Comparison of ENCODE assay signal across 4 cellular contexts in genomic region chr22:20145832-20146223, GRCh38.
TF ChIP-seq lines count a peak whose summit lies in the region.

No MANE protein-coding gene starts in this region.

TF ChIP-seq in SK-N-SH, 30 proteins besides CTCF, POLR2A, EP300 and RAD21:
- TF ChIP-seq POLR2AphosphoS5 (IDR thresholded peaks at IDR 0.05; ENCODE audit: low read depth, low read length): no peak
- no peak for TF ChIP-seq TAF1 (IDR thresholded peaks at IDR 0.05; ENCODE audit: borderline replicate concordance, low read depth, low read length)
- TF ChIP-seq, protein P1, sequence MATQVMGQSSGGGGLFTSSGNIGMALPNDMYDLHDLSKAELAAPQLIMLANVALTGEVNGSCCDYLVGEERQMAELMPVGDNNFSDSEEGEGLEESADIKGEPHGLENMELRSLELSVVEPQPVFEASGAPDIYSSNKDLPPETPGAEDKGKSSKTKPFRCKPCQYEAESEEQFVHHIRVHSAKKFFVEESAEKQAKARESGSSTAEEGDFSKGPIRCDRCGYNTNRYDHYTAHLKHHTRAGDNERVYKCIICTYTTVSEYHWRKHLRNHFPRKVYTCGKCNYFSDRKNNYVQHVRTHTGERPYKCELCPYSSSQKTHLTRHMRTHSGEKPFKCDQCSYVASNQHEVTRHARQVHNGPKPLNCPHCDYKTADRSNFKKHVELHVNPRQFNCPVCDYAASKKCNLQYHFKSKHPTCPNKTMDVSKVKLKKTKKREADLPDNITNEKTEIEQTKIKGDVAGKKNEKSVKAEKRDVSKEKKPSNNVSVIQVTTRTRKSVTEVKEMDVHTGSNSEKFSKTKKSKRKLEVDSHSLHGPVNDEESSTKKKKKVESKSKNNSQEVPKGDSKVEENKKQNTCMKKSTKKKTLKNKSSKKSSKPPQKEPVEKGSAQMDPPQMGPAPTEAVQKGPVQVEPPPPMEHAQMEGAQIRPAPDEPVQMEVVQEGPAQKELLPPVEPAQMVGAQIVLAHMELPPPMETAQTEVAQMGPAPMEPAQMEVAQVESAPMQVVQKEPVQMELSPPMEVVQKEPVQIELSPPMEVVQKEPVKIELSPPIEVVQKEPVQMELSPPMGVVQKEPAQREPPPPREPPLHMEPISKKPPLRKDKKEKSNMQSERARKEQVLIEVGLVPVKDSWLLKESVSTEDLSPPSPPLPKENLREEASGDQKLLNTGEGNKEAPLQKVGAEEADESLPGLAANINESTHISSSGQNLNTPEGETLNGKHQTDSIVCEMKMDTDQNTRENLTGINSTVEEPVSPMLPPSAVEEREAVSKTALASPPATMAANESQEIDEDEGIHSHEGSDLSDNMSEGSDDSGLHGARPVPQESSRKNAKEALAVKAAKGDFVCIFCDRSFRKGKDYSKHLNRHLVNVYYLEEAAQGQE (IDR thresholded peaks at IDR 0.05; ENCODE audit: low read depth, low read length): no peak
- TF ChIP-seq SMC3 (IDR thresholded peaks at IDR 0.05; ENCODE audit: low read depth, low read length): no peak
- no peak for TF ChIP-seq EZH2phosphoT487 (IDR thresholded peaks at IDR 0.05; ENCODE audit: borderline replicate concordance, low read depth)
- no peak for TF ChIP-seq TCF12 (IDR thresholded peaks at IDR 0.05)
- TF ChIP-seq SIN3A (IDR thresholded peaks at IDR 0.05; ENCODE audit: borderline replicate concordance, low read depth, low read length): no peak
- TF ChIP-seq, protein P2, sequence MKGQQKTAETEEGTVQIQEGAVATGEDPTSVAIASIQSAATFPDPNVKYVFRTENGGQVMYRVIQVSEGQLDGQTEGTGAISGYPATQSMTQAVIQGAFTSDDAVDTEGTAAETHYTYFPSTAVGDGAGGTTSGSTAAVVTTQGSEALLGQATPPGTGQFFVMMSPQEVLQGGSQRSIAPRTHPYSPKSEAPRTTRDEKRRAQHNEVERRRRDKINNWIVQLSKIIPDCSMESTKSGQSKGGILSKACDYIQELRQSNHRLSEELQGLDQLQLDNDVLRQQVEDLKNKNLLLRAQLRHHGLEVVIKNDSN (IDR thresholded peaks at IDR 0.05; ENCODE audit: borderline replicate concordance, low read depth): no peak

TF ChIP-seq in SK-N-SH treated with all-trans-retinoic acid at 6 μM for 48 hours, 23 proteins besides CTCF, POLR2A, EP300 and RAD21 (continues in another document):
- no peak for TF ChIP-seq ZFP3 (CRISPR knock-in tag; IDR thresholded peaks at IDR 0.05)
- TF ChIP-seq ESRRG (CRISPR knock-in tag; IDR thresholded peaks at IDR 0.05): no peak
- TF ChIP-seq BACH2 (CRISPR knock-in tag; IDR thresholded peaks at IDR 0.05; ENCODE audit: borderline replicate concordance): no peak
- TF ChIP-seq POU6F1 (CRISPR knock-in tag; IDR thresholded peaks at IDR 0.05; ENCODE audit: borderline replicate concordance, low read depth): no peak
- no peak for TF ChIP-seq CSDC2 (CRISPR knock-in tag; IDR thresholded peaks at IDR 0.05)
- no peak for TF ChIP-seq GLIS3 (CRISPR knock-in tag; IDR thresholded peaks at IDR 0.05)
- TF ChIP-seq SNAI2 (CRISPR knock-in tag; IDR thresholded peaks at IDR 0.05): no peak
- no peak for TF ChIP-seq ZNF70 (CRISPR knock-in tag; IDR thresholded peaks at IDR 0.05)
- TF ChIP-seq PPARA (CRISPR knock-in tag; IDR thresholded peaks at IDR 0.05; ENCODE audit: borderline replicate concordance): no peak
- no peak for TF ChIP-seq ISL1 (CRISPR knock-in tag; IDR thresholded peaks at IDR 0.05)
- TF ChIP-seq TOX (CRISPR knock-in tag; IDR thresholded peaks at IDR 0.05; ENCODE audit: borderline replicate concordance): no peak
- TF ChIP-seq ARNTL (CRISPR knock-in tag; IDR thresholded peaks at IDR 0.05; ENCODE audit: borderline replicate concordance, low read depth): no peak
- no peak for TF ChIP-seq ZNF8 (CRISPR knock-in tag; IDR thresholded peaks at IDR 0.05)
- no peak for TF ChIP-seq TSHZ2 (CRISPR knock-in tag; IDR thresholded peaks at IDR 0.05)

TF ChIP-seq in IMR-90, 13 proteins besides CTCF, POLR2A, EP300 and RAD21:
- TF ChIP-seq MAFK (IDR thresholded peaks at IDR 0.05; ENCODE audit: low read depth, low read length) (no peak), RFX5 (IDR thresholded peaks at IDR 0.05; ENCODE audit: low read depth, low read length) (no peak), CHD1 (IDR thresholded peaks at IDR 0.05; ENCODE audit: low read depth, low read length) (no peak), RCOR1 (IDR thresholded peaks at IDR 0.05; ENCODE audit: insufficient replicate concordance, low read length) (no peak)

TF ChIP-seq in endothelial cell of umbilical vein, 7 proteins besides CTCF, POLR2A, EP300 and RAD21:
- TF ChIP-seq POLR2AphosphoS5 (IDR thresholded peaks at IDR 0.05; ENCODE audit: insufficient read depth, low read depth, low read length) (no peak), MYC (IDR thresholded peaks at IDR 0.05; ENCODE audit: low read depth, low read length) (no peak), FOS (IDR thresholded peaks at IDR 0.05; ENCODE audit: borderline replicate concordance, insufficient read depth, low read length) (no peak), JUN (IDR thresholded peaks at IDR 0.05; ENCODE audit: borderline replicate concordance, insufficient read depth, insufficient read length, low read depth) (no peak), EZH2 (IDR thresholded peaks at IDR 0.05; ENCODE audit: borderline replicate concordance, low read depth, low read length, severe bottlenecking) (no peak)
